Comparison of ENCODE assay signal across 9 cellular contexts in genomic region chr9:123399803-123400378, GRCh38. TPM values are rescaled to one million over a fixed set of nuclear protein-coding genes. Genes with fewer than 3 reads are reported as not detected.
DNase-seq lines count a peak whose midpoint lies in the region; ATAC-seq and TF ChIP-seq lines count a peak whose summit lies in the region.
"Had no signal": no experiment of that assay in that cellular context is flagged by ENCODE, and none has a peak within 500 bp of the region (broad histone marks: within the 10 kb centered on the region; RNA-seq: fewer than 3 reads in every experiment).

No MANE protein-coding gene starts in this region.

- H3K27ac Mint-ChIP-seq in HFFc6 (no peak overlapping the region), neural progenitor cell (no peak overlapping the region)

- no peaks in the 10 kb centered on the region for H3K27me3 ChIP-seq in neural progenitor cell

- H3K9ac ChIP-seq in neural progenitor cell = no peak overlapping the region

- peaks cover 26% of the 10 kb centered on the region for H3K4me1 ChIP-seq in neural progenitor cell

- no peak overlapping the region for H2AFZ ChIP-seq in neural progenitor cell (replicated peaks)

- H3K4me3 Mint-ChIP-seq in HFFc6 (no peak overlapping the region), neural progenitor cell (no peak overlapping the region)

- peak; percentile 79 for TF ChIP-seq CTCF in HFFc6 (IDR thresholded peaks at IDR 0.05)
- peak; percentile 67 for TF ChIP-seq CTCF in astrocyte of the spinal cord (IDR thresholded peaks at IDR 0.05; ENCODE audit: low read depth, low read length)
- peak; percentile 73 for TF ChIP-seq CTCF in neural progenitor cell (IDR thresholded peaks at IDR 0.05)

- DNase-seq in NCI-H748 (lab: John Stamatoyannopoulos, UW; ENCODE audit: unreplicated experiment) (peak; percentile 7), NCI-H748 treated with DMSO at 0.1 percent for 48 hours (lab: John Stamatoyannopoulos, UW) (no peak), HFFc6 (no peak), astrocyte of the spinal cord (ENCODE audit: low read depth, low spot score) (no peak), neural progenitor cell (ENCODE audit: low spot score) (peak; percentile 50), occipital lobe (lab: John Stamatoyannopoulos, UW) (no peak), GF-D8 (lab: John Stamatoyannopoulos, UW) (no peak)

- H3K36me3 Mint-ChIP-seq in HFFc6 (ENCODE audit: low read depth) = no peaks in the 10 kb centered on the region
- no peaks in the 10 kb centered on the region for H3K36me3 Mint-ChIP-seq in neural progenitor cell

- no peak overlapping the region for H3K27ac ChIP-seq in neural progenitor cell
- H3K27ac ChIP-seq: thoracic aorta had no signal

- no peak overlapping the region for H3K4me2 ChIP-seq in neural progenitor cell

- H3K9me3 ChIP-seq in neural progenitor cell (ENCODE audit: low read depth) = no peaks in the 10 kb centered on the region
- H3K9me3 ChIP-seq: thoracic aorta had no signal

- H3F3A ChIP-seq in neural progenitor cell (ENCODE audit: low read depth) = peaks cover 22% of the 10 kb centered on the region

- H3K36me3 ChIP-seq in neural progenitor cell = no peaks in the 10 kb centered on the region
- H3K36me3 ChIP-seq: thoracic aorta had no signal

- in situ Hi-C loops in astrocyte of the spinal cord (cut with HindIII; ENCODE audit: low sequenced_read_pairs) = no loop called here

- H3K9me3 Mint-ChIP-seq in HFFc6 (no peaks in the 10 kb centered on the region), neural progenitor cell (no peaks in the 10 kb centered on the region)

- no peaks in the 10 kb centered on the region for H3K79me2 ChIP-seq in neural progenitor cell (ENCODE audit: low read depth)

- H3K4me3 ChIP-seq in astrocyte of the spinal cord (ENCODE audit: low read depth, low read length) (no peak overlapping the region), neural progenitor cell (no peak overlapping the region)
- H3K4me3 ChIP-seq: thoracic aorta had no signal

- no peak for ATAC-seq in HG02973 (IDR thresholded peaks at IDR 0.05; ENCODE audit: unreplicated experiment)

- H3K27me3 Mint-ChIP-seq in HFFc6 (ENCODE audit: insufficient read depth) (peaks cover under 1% of the 10 kb centered on the region; the same call in 1 of the 2 replicates), neural progenitor cell (ENCODE audit: insufficient read depth, low read depth) (peaks cover 2% of the 10 kb centered on the region)

- H3K4me1 Mint-ChIP-seq in HFFc6 (ENCODE audit: low read depth) (peaks cover 2% of the 10 kb centered on the region; the same call in 1 of the 2 replicates), neural progenitor cell (peaks cover 40% of the 10 kb centered on the region)

- peaks cover 20% of the 10 kb centered on the region for H4K20me1 ChIP-seq in neural progenitor cell (ENCODE audit: low read depth)

RNA-seq across cellular contexts. Expression of gene CRB2, which starts 43.9 kb away (rescaled TPM):
- total RNA-seq in HFFc6 (2021; fragmentation: NEBNext Ultra II Directional; extraction: Animal tissue kit (Norgen Biotek cat#: 25700)) = not detected
- total RNA-seq in neural progenitor cell (ENCODE audit: low replicate concordance) = 18.5 and 70.7 TPM in 2 replicates
- total RNA-seq in occipital lobe = 5.3 TPM
- total RNA-seq: thoracic aorta had no signal

Comparison
In these comparisons a context has a peak if more than half of its experiments do, and no peak if none do; other contexts are left out.
1. DNase-seq: peak in NCI-H748 (single experiment) and neural progenitor cell (single experiment); none in NCI-H748 treated with DMSO at 0.1 percent for 48 hours (single experiment), HFFc6 (single experiment), astrocyte of the spinal cord (single experiment), occipital lobe (single experiment) and GF-D8 (single experiment).
2. Peak in every context shown above with its lines, with median percentiles within 50 percentile points of each other: CTCF ChIP-seq.